In the genomic region with DNA sequence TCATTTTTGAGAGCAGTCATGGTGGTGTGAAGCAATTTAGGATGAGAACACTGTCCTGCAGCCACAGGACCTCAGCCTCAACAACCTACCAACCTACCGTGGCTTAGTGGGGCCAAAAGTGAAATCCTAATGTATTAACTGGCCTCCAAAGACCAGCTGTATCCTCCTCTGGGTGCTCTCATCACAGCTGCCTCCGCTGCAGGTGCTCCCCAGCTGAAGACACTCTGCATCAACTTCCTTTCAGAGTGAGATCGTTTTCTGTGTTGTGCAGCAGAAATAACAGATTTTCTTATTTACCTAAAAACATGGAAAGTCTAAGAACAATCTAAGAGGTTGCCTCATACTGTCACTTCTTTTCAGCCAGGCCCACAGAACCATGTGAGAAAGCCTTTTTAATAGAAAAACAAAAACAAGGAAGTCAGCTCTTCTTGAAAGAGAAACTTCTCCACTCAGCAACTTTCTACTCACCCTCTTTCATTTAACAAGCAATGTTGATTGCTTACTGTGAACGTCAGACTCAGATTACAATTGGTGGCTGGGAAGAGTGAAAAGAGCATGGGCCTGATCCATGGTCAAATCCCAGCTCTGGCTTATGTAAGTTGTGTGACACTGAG, we compare ENCODE assay signal across 13 cellular contexts.
A peak's percentile ranks its signal among the peaks of the same experiment; 100 is the strongest.
DNase-seq lines count a peak whose midpoint lies in the region; ATAC-seq and TF ChIP-seq lines count a peak whose summit lies in the region.
"Had no signal": no experiment of that assay in that cellular context is flagged by ENCODE, and none has a peak within 500 bp of the region (broad histone marks: within the 10 kb centered on the region; RNA-seq: fewer than 3 reads in every experiment).

No MANE protein-coding gene starts in this region.

- CTCF ChIA-PET in T-cell (lab: Charles Lee): no interaction called here

- TF ChIP-seq POLR2A in NB4 (IDR thresholded peaks at IDR 0.05; ENCODE audit: extremely low read depth, insufficient read length): no peak

- DNase-seq in AG10803 (ENCODE audit: low read depth) (peak; percentile 8), NB4 (ENCODE audit: low read depth) (peak; percentile 15), fibroblast of the aortic adventitia (ENCODE audit: low read depth) (peak; percentile 10), T-cell (no peak), 8988T (no peak), immature natural killer cell (no peak)
- DNase-seq: DMS153; NCI-H1105; stimulated activated CD4-positive, alpha-beta T cell treated with anti-CD3 and anti-CD28 coated beads, Interleukin-1b, Interleukin-23, amount 100 ng/mL, for 48 hours had no signal

- peaks cover 0 to 3% (median 0%) of the 10 kb centered on the region in 3 donors for H3K4me1 Mint-ChIP-seq in T-cell
- H3K4me1 Mint-ChIP-seq in immature natural killer cell: no peaks in the 10 kb centered on the region

- H3K4me3 ChIP-seq in AG10803 (ENCODE audit: low read length) (no peak overlapping the region), NB4 (ENCODE audit: low read depth, low read length) (no peak overlapping the region), fibroblast of the aortic adventitia (ENCODE audit: low read depth, low read length) (no peak overlapping the region)

- H3K27ac Mint-ChIP-seq in T-cell: no peak overlapping the region
- H3K27ac Mint-ChIP-seq in immature natural killer cell: no peak overlapping the region
- H3K27ac Mint-ChIP-seq: activated naive CD8-positive, alpha-beta T cell; dendritic cell treated with granulocyte-macrophage colony-stimulating factor and Interleukin-4, amounts not matched to agents 40 ng/mL and 50 ng/mL, for 4 days had no signal

- ATAC-seq in GM18867 (IDR thresholded peaks at IDR 0.05; ENCODE audit: unreplicated experiment) (peak; percentile 73), T-cell (replicated peaks in 1 of 4) (no peak), HG03457 (IDR thresholded peaks at IDR 0.05; ENCODE audit: unreplicated experiment) (no peak)

- peaks cover 0 to 5% (median 0%) of the 10 kb centered on the region in 3 donors for H3K9me3 Mint-ChIP-seq in T-cell
- peaks cover 0 to 20% (median 3%) of the 10 kb centered on the region in 6 donors for H3K9me3 Mint-ChIP-seq in immature natural killer cell

- H3K27me3 Mint-ChIP-seq in T-cell: no peaks in the 10 kb centered on the region
- H3K27me3 Mint-ChIP-seq in immature natural killer cell (ENCODE audit: low read depth in 3 of 3): peaks cover 0 to 1% (median 0%) of the 10 kb centered on the region in 3 donors
- H3K27me3 Mint-ChIP-seq: dendritic cell treated with granulocyte-macrophage colony-stimulating factor and Interleukin-4, amounts not matched to agents 40 ng/mL and 50 ng/mL, for 4 days had no signal

- no peak overlapping the region for H3K4me3 Mint-ChIP-seq in T-cell
- no peak overlapping the region for H3K4me3 Mint-ChIP-seq in immature natural killer cell
- H3K4me3 Mint-ChIP-seq: activated naive CD8-positive, alpha-beta T cell; dendritic cell treated with granulocyte-macrophage colony-stimulating factor and Interleukin-4, amounts not matched to agents 40 ng/mL and 50 ng/mL, for 4 days had no signal

- no peak for TF ChIP-seq CTCF in AG10803 (conservative IDR thresholded peaks at IDR 0.05; ENCODE audit: low read length)
- no peak for TF ChIP-seq CTCF in NB4 (IDR thresholded peaks at IDR 0.05; ENCODE audit: low read depth, low read length)
- TF ChIP-seq CTCF in fibroblast of the aortic adventitia (IDR thresholded peaks at IDR 0.05; ENCODE audit: insufficient read depth, low read length): no peak

- POLR2A ChIA-PET in T-cell (lab: Charles Lee): no interaction called here

- H3K36me3 Mint-ChIP-seq in T-cell (no peaks in the 10 kb centered on the region), immature natural killer cell (peaks cover 0 to 4% (median 0%) of the 10 kb centered on the region in 3 donors)
- H3K36me3 Mint-ChIP-seq: activated naive CD8-positive, alpha-beta T cell had no signal

Comparison
In these comparisons a context has a peak if more than half of its experiments do, and no peak if none do; other contexts are left out.
1. DNase-seq: peak in AG10803 (single experiment), NB4 (single experiment) and fibroblast of the aortic adventitia (single experiment); none in T-cell (0 of 34), 8988T (single experiment) and immature natural killer cell (0 of 3).